8 cellular contexts compared by ENCODE assay signal in genomic region chr5:171387970-171388815, GRCh38. TPM values are rescaled to one million over a fixed set of nuclear protein-coding genes. Genes with fewer than 3 reads are reported as not detected.
DNase-seq lines count a peak whose midpoint lies in the region; ATAC-seq, FAIRE-seq and TF ChIP-seq lines count a peak whose summit lies in the region.

No MANE protein-coding gene starts in this region.

- H3K4me3 ChIP-seq in pancreas (peak overlapping the region; percentile 74 to 90 (median 88)), thyroid gland (replicated peaks in 1 of 3) (peak overlapping the region; percentile 68 to 82 (median 76))

- FAIRE-seq in pancreas (lab: Jason Lieb, UNC): no peak

- peaks cover 4% of the 10 kb centered on the region for H3K27me3 Mint-ChIP-seq in IgD-negative memory B cell

- peaks cover 3% of the 10 kb centered on the region for H3K36me3 Mint-ChIP-seq in IgD-negative memory B cell
- H3K36me3 Mint-ChIP-seq in activated naive CD4-positive, alpha-beta T cell treated with anti-CD3 and anti-CD28 coated beads, Interleukin-2, amount 50 U/mL, for 72 hours: peaks cover 48 to 52% of the 10 kb centered on the region in 2 donors

- H3K27ac Mint-ChIP-seq in IgD-negative memory B cell: peak overlapping the region; percentile 92 to 99 (median 99)
- peak overlapping the region; percentile 97 to 100 for H3K27ac Mint-ChIP-seq in activated naive CD4-positive, alpha-beta T cell treated with anti-CD3 and anti-CD28 coated beads, Interleukin-2, amount 50 U/mL, for 72 hours

- TF ChIP-seq CTCF in pancreas (IDR thresholded peaks at IDR 0.05): no peak
- TF ChIP-seq CTCF in thyroid gland (IDR thresholded peaks at IDR 0.05): no peak

- intact Hi-C loops in head of caudate nucleus (cut with DNase I): loop anchor here (5.0 kb wide), 1 partner anchor 619 kb away; the partner anchor contains the start of gene FBXW11
- intact Hi-C loops in pancreas (cut with DNase I): no loop called here
- intact Hi-C loops in thyroid gland (cut with DNase I): no loop called here

- H3K27ac ChIP-seq in pancreas (peak overlapping the region; percentile 69 to 88 (median 78)), thyroid gland (peak overlapping the region; percentile 82 to 85 (median 85))

- peak overlapping the region; percentile 89 to 99 (median 98) for H3K4me3 Mint-ChIP-seq in IgD-negative memory B cell

- peaks cover 0 to 17% (median 3%) of the 10 kb centered on the region in 3 donors for H3K4me1 ChIP-seq in pancreas
- peaks cover 15 to 26% of the 10 kb centered on the region in 2 donors for H3K4me1 ChIP-seq in thyroid gland

- H3K27me3 ChIP-seq in pancreas (no peaks in the 10 kb centered on the region), thyroid gland (no peaks in the 10 kb centered on the region)

- H3K4me1 Mint-ChIP-seq in IgD-negative memory B cell: peaks cover 35 to 40% (median 37%) of the 10 kb centered on the region in 3 donors

- H3K9me3 Mint-ChIP-seq in IgD-negative memory B cell: no peaks in the 10 kb centered on the region
- H3K9me3 Mint-ChIP-seq in activated naive CD4-positive, alpha-beta T cell treated with anti-CD3 and anti-CD28 coated beads, Interleukin-2, amount 50 U/mL, for 72 hours: no peaks in the 10 kb centered on the region

- peaks cover 0 to 18% (median 0%) of the 10 kb centered on the region in 3 donors for H3K36me3 ChIP-seq in pancreas
- peaks cover 8 to 15% of the 10 kb centered on the region in 2 donors for H3K36me3 ChIP-seq in thyroid gland

- TF ChIP-seq POLR2A in thyroid gland (IDR thresholded peaks at IDR 0.05): no peak

- DNase-seq in DMS79 treated with DMSO at 0.1 percent for 48 hours (lab: John Stamatoyannopoulos, UW) (peak; percentile 32), head of caudate nucleus (peak; percentile 66 to 93 (median 82)), pancreas (peak; percentile 64 to 91 (median 78)), thyroid gland (peak; percentile 69 to 71)
- peak; percentile 78 to 86 for DNase-seq in activated naive CD4-positive, alpha-beta T cell treated with anti-CD3 and anti-CD28 coated beads, Interleukin-2, amount 50 U/mL, for 72 hours (ENCODE audit: low spot score in 2 of 2)

- ATAC-seq in GM21515 (IDR thresholded peaks at IDR 0.05; ENCODE audit: unreplicated experiment) (peak; percentile 35), SK-N-SH treated with all-trans-retinoic acid at 6 μM for 48 hours (peak; percentile 57), pancreas (peak; percentile 60 to 74 (median 63))
- ATAC-seq in activated naive CD4-positive, alpha-beta T cell treated with anti-CD3 and anti-CD28 coated beads, Interleukin-2, amount 50 U/mL, for 72 hours: peak; percentile 42 to 60

- WGBS in pancreas, 2 donors: 1% methylated on average over 56 of the region's 56 CpGs
- WGBS in thyroid gland, 2 donors: 0 to 1% methylated on average over 24 to 33 of the region's 56 CpGs

- no peaks in the 10 kb centered on the region for H3K9me3 ChIP-seq in pancreas
- no peaks in the 10 kb centered on the region for H3K9me3 ChIP-seq in thyroid gland

TF ChIP-seq in SK-N-SH treated with all-trans-retinoic acid at 6 μM for 48 hours, 23 proteins besides CTCF, POLR2A, EP300 and RAD21:
- TF ChIP-seq, protein P1, sequence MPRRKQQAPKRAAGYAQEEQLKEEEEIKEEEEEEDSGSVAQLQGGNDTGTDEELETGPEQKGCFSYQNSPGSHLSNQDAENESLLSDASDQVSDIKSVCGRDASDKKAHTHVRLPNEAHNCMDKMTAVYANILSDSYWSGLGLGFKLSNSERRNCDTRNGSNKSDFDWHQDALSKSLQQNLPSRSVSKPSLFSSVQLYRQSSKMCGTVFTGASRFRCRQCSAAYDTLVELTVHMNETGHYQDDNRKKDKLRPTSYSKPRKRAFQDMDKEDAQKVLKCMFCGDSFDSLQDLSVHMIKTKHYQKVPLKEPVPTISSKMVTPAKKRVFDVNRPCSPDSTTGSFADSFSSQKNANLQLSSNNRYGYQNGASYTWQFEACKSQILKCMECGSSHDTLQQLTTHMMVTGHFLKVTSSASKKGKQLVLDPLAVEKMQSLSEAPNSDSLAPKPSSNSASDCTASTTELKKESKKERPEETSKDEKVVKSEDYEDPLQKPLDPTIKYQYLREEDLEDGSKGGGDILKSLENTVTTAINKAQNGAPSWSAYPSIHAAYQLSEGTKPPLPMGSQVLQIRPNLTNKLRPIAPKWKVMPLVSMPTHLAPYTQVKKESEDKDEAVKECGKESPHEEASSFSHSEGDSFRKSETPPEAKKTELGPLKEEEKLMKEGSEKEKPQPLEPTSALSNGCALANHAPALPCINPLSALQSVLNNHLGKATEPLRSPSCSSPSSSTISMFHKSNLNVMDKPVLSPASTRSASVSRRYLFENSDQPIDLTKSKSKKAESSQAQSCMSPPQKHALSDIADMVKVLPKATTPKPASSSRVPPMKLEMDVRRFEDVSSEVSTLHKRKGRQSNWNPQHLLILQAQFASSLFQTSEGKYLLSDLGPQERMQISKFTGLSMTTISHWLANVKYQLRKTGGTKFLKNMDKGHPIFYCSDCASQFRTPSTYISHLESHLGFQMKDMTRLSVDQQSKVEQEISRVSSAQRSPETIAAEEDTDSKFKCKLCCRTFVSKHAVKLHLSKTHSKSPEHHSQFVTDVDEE (CRISPR knock-in tag; IDR thresholded peaks at IDR 0.05): no peak
- TF ChIP-seq ZNF565 (CRISPR knock-in tag; conservative IDR thresholded peaks at IDR 0.05; ENCODE audit: low read depth): no peak
- no peak for TF ChIP-seq TCF4 (CRISPR knock-in tag; IDR thresholded peaks at IDR 0.05; ENCODE audit: borderline replicate concordance)
- TF ChIP-seq ZFP3 (CRISPR knock-in tag; IDR thresholded peaks at IDR 0.05): no peak
- TF ChIP-seq, protein P2, sequence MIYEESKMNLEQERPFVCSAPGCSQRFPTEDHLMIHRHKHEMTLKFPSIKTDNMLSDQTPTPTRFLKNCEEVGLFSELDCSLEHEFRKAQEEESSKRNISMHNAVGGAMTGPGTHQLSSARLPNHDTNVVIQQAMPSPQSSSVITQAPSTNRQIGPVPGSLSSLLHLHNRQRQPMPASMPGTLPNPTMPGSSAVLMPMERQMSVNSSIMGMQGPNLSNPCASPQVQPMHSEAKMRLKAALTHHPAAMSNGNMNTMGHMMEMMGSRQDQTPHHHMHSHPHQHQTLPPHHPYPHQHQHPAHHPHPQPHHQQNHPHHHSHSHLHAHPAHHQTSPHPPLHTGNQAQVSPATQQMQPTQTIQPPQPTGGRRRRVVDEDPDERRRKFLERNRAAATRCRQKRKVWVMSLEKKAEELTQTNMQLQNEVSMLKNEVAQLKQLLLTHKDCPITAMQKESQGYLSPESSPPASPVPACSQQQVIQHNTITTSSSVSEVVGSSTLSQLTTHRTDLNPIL (CRISPR knock-in tag; IDR thresholded peaks at IDR 0.05; ENCODE audit: low read depth): no peak
- TF ChIP-seq, protein P3, sequence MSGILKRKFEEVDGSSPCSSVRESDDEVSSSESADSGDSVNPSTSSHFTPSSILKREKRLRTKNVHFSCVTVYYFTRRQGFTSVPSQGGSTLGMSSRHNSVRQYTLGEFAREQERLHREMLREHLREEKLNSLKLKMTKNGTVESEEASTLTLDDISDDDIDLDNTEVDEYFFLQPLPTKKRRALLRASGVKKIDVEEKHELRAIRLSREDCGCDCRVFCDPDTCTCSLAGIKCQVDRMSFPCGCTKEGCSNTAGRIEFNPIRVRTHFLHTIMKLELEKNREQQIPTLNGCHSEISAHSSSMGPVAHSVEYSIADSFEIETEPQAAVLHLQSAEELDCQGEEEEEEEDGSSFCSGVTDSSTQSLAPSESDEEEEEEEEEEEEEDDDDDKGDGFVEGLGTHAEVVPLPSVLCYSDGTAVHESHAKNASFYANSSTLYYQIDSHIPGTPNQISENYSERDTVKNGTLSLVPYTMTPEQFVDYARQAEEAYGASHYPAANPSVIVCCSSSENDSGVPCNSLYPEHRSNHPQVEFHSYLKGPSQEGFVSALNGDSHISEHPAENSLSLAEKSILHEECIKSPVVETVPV (CRISPR knock-in tag; IDR thresholded peaks at IDR 0.05): peak; percentile 68; the same call in 1 of the 2 replicates

RNA-seq across cellular contexts. Expression of gene NPM1, which starts 0.5 kb away (rescaled TPM):
- polyA plus RNA-seq in IgD-negative memory B cell: 715 TPM
- total RNA-seq in activated naive CD4-positive, alpha-beta T cell treated with anti-CD3 and anti-CD28 coated beads, Interleukin-2, amount 50 U/mL, for 72 hours: 1,000 to 10,000 TPM; 2,118 to 2,656 TPM
- 100 to 1,000 TPM; 412 to 942 (median 582) TPM for total RNA-seq in pancreas
- 100 to 1,000 TPM; 671 to 793 TPM for polyA plus RNA-seq in pancreas
- total RNA-seq in thyroid gland: 100 to 1,000 TPM; 455 to 777 (median 561) TPM

RNA-seq across cellular contexts. Expression of gene FGF18, which starts 31.3 kb away (rescaled TPM):
- not detected for polyA plus RNA-seq in IgD-negative memory B cell
- total RNA-seq in activated naive CD4-positive, alpha-beta T cell treated with anti-CD3 and anti-CD28 coated beads, Interleukin-2, amount 50 U/mL, for 72 hours: under 1 TPM in 1 of 2 donors, not detected in 1; 0.36 TPM
- total RNA-seq in pancreas: under 1 TPM; 0.13 to 0.97 (median 0.31) TPM
- under 1 TPM; 0.38 to 0.52 TPM for polyA plus RNA-seq in pancreas
- 1 to 10 TPM in 2 of 4 donors, under 1 TPM in 1, not detected in 1; 0.67 to 1.4 (median 1.0) TPM for total RNA-seq in thyroid gland

Comparison
In these comparisons a context has a peak if more than half of its experiments do, and no peak if none do; other contexts are left out.
1. Peak in every context shown above with its lines: DNase-seq, ATAC-seq, H3K4me3 ChIP-seq and H3K27ac ChIP-seq.
2. DNase-seq: peak in every context shown above with its lines; median percentile 82 in activated naive CD4-positive, alpha-beta T cell treated with anti-CD3 and anti-CD28 coated beads, Interleukin-2, amount 50 U/mL, for 72 hours; 82 in head of caudate nucleus; 78 in pancreas; 70 in thyroid gland; 32 in DMS79 treated with DMSO at 0.1 percent for 48 hours.